23 cellular contexts compared by ENCODE assay signal in genomic region chr6:56259163-56259562, GRCh38. TPM values are rescaled to one million over a fixed set of nuclear protein-coding genes. Genes with fewer than 3 reads are reported as not detected.
"Had no signal": no experiment of that assay in that cellular context is flagged by ENCODE, and none has a peak within 500 bp of the region (broad histone marks: within the 10 kb centered on the region; RNA-seq: fewer than 3 reads in every experiment).

No MANE protein-coding gene starts in this region.

- H3K27me3 Mint-ChIP-seq: activated CD4-positive, alpha-beta T cell treated with anti-CD3 and anti-CD28 coated beads, Interleukin-2, amount 10 ng/mL, durations not matched to agents 24 days and 14 days; activated CD8-positive, alpha-beta T cell treated with anti-CD3 and anti-CD28 coated beads for 36 hours; activated naive CD8-positive, alpha-beta T cell treated with anti-CD3 and anti-CD28 coated beads, Interleukin-2, amount 10 ng/mL, durations not matched to agents 7 days and 5 days; brain; natural killer cell treated with Interleukin-12 subunit alpha and Interleukin-12 subunit beta and Interleukin-15 and Interleukin-18, amount 100 ng/mL, for 72 hours had no signal

- H3K27me3 ChIP-seq: gastroesophageal sphincter, heart left ventricle, sigmoid colon, thyroid gland had no signal

- ATAC-seq: activated CD8-positive, alpha-beta T cell treated with anti-CD3 and anti-CD28 coated beads for 36 hours; gastroesophageal sphincter; heart left ventricle; natural killer cell treated with Interleukin-12 subunit alpha and Interleukin-12 subunit beta and Interleukin-15 and Interleukin-18, amount 100 ng/mL, for 72 hours had no signal

- H3K27ac ChIP-seq: coronary artery, gastroesophageal sphincter, heart left ventricle, sigmoid colon, thyroid gland had no signal

- H3K4me3 ChIP-seq: coronary artery, gastroesophageal sphincter, heart left ventricle, sigmoid colon, thyroid gland had no signal

- H3K4me1 Mint-ChIP-seq: activated CD4-positive, alpha-beta T cell treated with anti-CD3 and anti-CD28 coated beads, Interleukin-2, amount 10 ng/mL, durations not matched to agents 24 days and 14 days; activated naive CD8-positive, alpha-beta T cell treated with anti-CD3 and anti-CD28 coated beads, Interleukin-2, amount 10 ng/mL, durations not matched to agents 7 days and 5 days had no signal

- H3K4me1 ChIP-seq: gastroesophageal sphincter, sigmoid colon, thyroid gland had no signal

- H3K36me3 ChIP-seq: gastroesophageal sphincter, heart left ventricle, sigmoid colon, thyroid gland had no signal

- H3K27ac Mint-ChIP-seq: activated CD4-positive, alpha-beta T cell treated with anti-CD3 and anti-CD28 coated beads, Interleukin-2, amount 10 ng/mL, durations not matched to agents 24 days and 14 days; activated CD8-positive, alpha-beta T cell treated with anti-CD3 and anti-CD28 coated beads for 36 hours; activated naive CD8-positive, alpha-beta T cell treated with anti-CD3 and anti-CD28 coated beads, Interleukin-2, amount 10 ng/mL, durations not matched to agents 7 days and 5 days; activated T-helper 2 cell treated with anti-CD3 and anti-CD28 coated beads, Interferon-gamma antibody, Interleukin-2, Interleukin-4, amounts not matched to agents 10 μg/mL and 5 μg/mL and 100 μg/mL, durations not matched to agents 14 hours and 24 hours and 36 hours; natural killer cell treated with Interleukin-12 subunit alpha and Interleukin-12 subunit beta and Interleukin-15 and Interleukin-18, amount 100 ng/mL, for 72 hours had no signal

- H3K9me3 Mint-ChIP-seq: activated CD4-positive, alpha-beta T cell treated with anti-CD3 and anti-CD28 coated beads, Interleukin-2, amount 10 ng/mL, durations not matched to agents 24 days and 14 days; activated naive CD8-positive, alpha-beta T cell treated with anti-CD3 and anti-CD28 coated beads, Interleukin-2, amount 10 ng/mL, durations not matched to agents 7 days and 5 days; activated T-helper 2 cell treated with anti-CD3 and anti-CD28 coated beads, Interferon-gamma antibody, Interleukin-2, Interleukin-4, amounts not matched to agents 10 μg/mL and 5 μg/mL and 100 μg/mL, durations not matched to agents 14 hours and 24 hours and 36 hours; brain had no signal

- H3K36me3 Mint-ChIP-seq: activated naive CD8-positive, alpha-beta T cell treated with anti-CD3 and anti-CD28 coated beads, Interleukin-2, amount 10 ng/mL, durations not matched to agents 7 days and 5 days; brain; natural killer cell treated with Interleukin-12 subunit alpha and Interleukin-12 subunit beta and Interleukin-15 and Interleukin-18, amount 100 ng/mL, for 72 hours had no signal

- DNase-seq: activated CD4-positive, alpha-beta T cell treated with anti-CD3 and anti-CD28 coated beads, Interleukin-2, amount 10 ng/mL, durations not matched to agents 24 days and 14 days; activated CD8-positive, alpha-beta T cell treated with anti-CD3 and anti-CD28 coated beads for 36 hours; activated naive CD4-positive, alpha-beta T cell treated with Interleukin-2 at 50 U/mL for 16 hours; activated naive CD8-positive, alpha-beta T cell treated with anti-CD3 and anti-CD28 coated beads, Interleukin-2, amount 10 ng/mL, durations not matched to agents 7 days and 5 days; activated T-cell treated with anti-CD3 and anti-CD28 coated beads, Interleukin-2, amount 50 U/mL, for 1 hour; central memory CD4-positive, alpha-beta T cell; erythroblast; heart left ventricle; mesenchymal stem cell; posterior cingulate gyrus; sigmoid colon; stimulated activated CD4-positive, alpha-beta T cell treated with anti-CD3 and anti-CD28 coated beads, Interleukin-12 subunit alpha, Interleukin-12 subunit beta, amount 100 ng/mL, for 4 hours; stimulated activated CD4-positive, alpha-beta T cell treated with anti-CD3 and anti-CD28 coated beads, Interleukin-1b, Interleukin-23, amount 100 ng/mL, for 48 hours; stimulated activated CD8-positive, alpha-beta memory T cell treated with anti-CD3 and anti-CD28 coated beads, Interleukin-4, amount 100 ng/mL, for 48 hours; stimulated activated naive CD4-positive, alpha-beta T cell; T-helper 1 cell; T-helper 9 cell had no signal

- H3K9me3 ChIP-seq: gastroesophageal sphincter, heart left ventricle, sigmoid colon, thyroid gland had no signal

- H3K4me3 Mint-ChIP-seq: activated CD4-positive, alpha-beta T cell treated with anti-CD3 and anti-CD28 coated beads, Interleukin-2, amount 10 ng/mL, durations not matched to agents 24 days and 14 days; activated CD8-positive, alpha-beta T cell treated with anti-CD3 and anti-CD28 coated beads for 36 hours; activated naive CD8-positive, alpha-beta T cell treated with anti-CD3 and anti-CD28 coated beads, Interleukin-2, amount 10 ng/mL, durations not matched to agents 7 days and 5 days; brain; natural killer cell treated with Interleukin-12 subunit alpha and Interleukin-12 subunit beta and Interleukin-15 and Interleukin-18, amount 100 ng/mL, for 72 hours had no signal

RNA-seq across cellular contexts. Expression of gene COL21A1, which starts 11.8 kb away (rescaled TPM):
- total RNA-seq: activated CD4-positive, alpha-beta T cell treated with anti-CD3 and anti-CD28 coated beads, Interleukin-2, amount 10 ng/mL, durations not matched to agents 24 days and 14 days; activated CD8-positive, alpha-beta T cell treated with anti-CD3 and anti-CD28 coated beads for 36 hours; activated naive CD8-positive, alpha-beta T cell treated with anti-CD3 and anti-CD28 coated beads, Interleukin-2, amount 10 ng/mL, durations not matched to agents 7 days and 5 days; activated T-helper 2 cell treated with anti-CD3 and anti-CD28 coated beads, Interferon-gamma antibody, Interleukin-2, Interleukin-4, amounts not matched to agents 10 μg/mL and 5 μg/mL and 100 μg/mL, durations not matched to agents 14 hours and 24 hours and 36 hours; natural killer cell treated with Interleukin-12 subunit alpha and Interleukin-12 subunit beta and Interleukin-15 and Interleukin-18, amount 100 ng/mL, for 72 hours had no signal
